Comparison of ENCODE assay signal across 1 cellular context in the genomic region with DNA sequence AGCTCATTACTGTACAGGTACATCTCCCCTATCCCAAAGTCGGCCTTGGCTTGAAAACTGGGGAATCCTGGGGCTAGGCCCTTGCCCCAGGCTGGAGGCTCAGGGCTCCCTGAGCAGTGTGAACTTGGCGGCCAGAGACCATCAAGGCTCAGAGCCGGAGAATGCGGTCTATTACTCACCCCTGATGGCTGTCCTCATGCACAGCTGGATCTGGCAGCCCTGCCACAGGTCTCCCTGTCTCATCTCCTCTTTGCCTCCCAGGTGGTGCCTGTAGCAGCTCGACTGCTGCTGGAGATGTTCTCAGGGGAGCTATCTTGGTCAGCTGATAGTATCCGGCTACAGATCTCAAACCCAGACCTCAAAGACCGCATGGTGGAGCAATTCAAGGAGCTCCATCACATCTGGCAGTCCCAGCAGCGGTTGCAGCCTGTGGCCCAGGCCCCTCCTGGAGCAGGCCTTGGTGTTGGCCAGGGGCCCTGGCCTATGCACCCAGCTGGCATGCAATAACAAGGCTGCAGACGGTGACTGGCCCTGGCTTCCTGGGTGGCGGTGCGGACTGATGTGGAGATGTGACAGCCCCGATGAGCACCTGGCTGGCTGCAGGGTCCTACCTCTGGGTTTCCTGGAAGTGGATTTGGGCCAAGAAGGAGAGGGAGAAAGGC.
TF ChIP-seq lines count a peak whose summit lies in the region.

No MANE protein-coding gene starts in this region.

TF ChIP-seq in SK-N-SH, 30 proteins besides CTCF, POLR2A, EP300 and RAD21 (continued from another document):
- no peak for TF ChIP-seq NRF1 (IDR thresholded peaks at IDR 0.05; ENCODE audit: low read depth, low read length)
- TF ChIP-seq MXI1 (IDR thresholded peaks at IDR 0.05; ENCODE audit: low read depth, low read length): no peak
- TF ChIP-seq NFIC (IDR thresholded peaks at IDR 0.05; ENCODE audit: borderline replicate concordance): no peak
- no peak for TF ChIP-seq CHD2 (IDR thresholded peaks at IDR 0.05; ENCODE audit: low read length, partially characterized antibody)
